Comparison of ENCODE assay signal across 10 cellular contexts in genomic region chr17:869567-870530, GRCh38.
DNase-seq lines count a peak whose midpoint lies in the region; ATAC-seq and TF ChIP-seq lines count a peak whose summit lies in the region.
"Had no signal": no experiment of that assay in that cellular context is flagged by ENCODE, and none has a peak within 500 bp of the region (broad histone marks: within the 10 kb centered on the region; RNA-seq: fewer than 3 reads in every experiment).

No MANE protein-coding gene starts in this region.

- no peak overlapping the region for H3K4me2 ChIP-seq in parathyroid adenoma (ENCODE audit: low read length)

- TF ChIP-seq POLR2A in Peyer's patch (IDR thresholded peaks at IDR 0.05): no peak

- TF ChIP-seq CTCF in Peyer's patch (IDR thresholded peaks at IDR 0.05): no peak
- TF ChIP-seq CTCF in fibroblast of pulmonary artery (IDR thresholded peaks at IDR 0.05; ENCODE audit: low read length, missing control alignments): no peak
- no peak for TF ChIP-seq CTCF in parathyroid adenoma (IDR thresholded peaks at IDR 0.05)

- H2AFZ ChIP-seq in parathyroid adenoma: no peak overlapping the region

- H3K4me1 ChIP-seq in Peyer's patch (no peaks in the 10 kb centered on the region), parathyroid adenoma (peaks cover 4% of the 10 kb centered on the region)
- H3K4me1 ChIP-seq in effector memory CD4-positive, alpha-beta T cell (ENCODE audit: control insufficient read depth, insufficient read depth, low read length, poor library complexity, severe bottlenecking): no peaks in the 10 kb centered on the region

- H3K4me3 ChIP-seq in Peyer's patch (no peak overlapping the region), fibroblast of pulmonary artery (replicated peaks; ENCODE audit: low read depth, low read length) (no peak overlapping the region), parathyroid adenoma (ENCODE audit: low read depth, low read length) (no peak overlapping the region)
- no peak overlapping the region for H3K4me3 ChIP-seq in effector memory CD4-positive, alpha-beta T cell (ENCODE audit: insufficient read depth, low read depth, low read length, poor library complexity, severe bottlenecking)

- no peaks in the 10 kb centered on the region for H3K36me3 ChIP-seq in Peyer's patch
- no peaks in the 10 kb centered on the region for H3K36me3 ChIP-seq in parathyroid adenoma (ENCODE audit: control insufficient read depth, insufficient read depth, low read length)
- no peaks in the 10 kb centered on the region for H3K36me3 ChIP-seq in effector memory CD4-positive, alpha-beta T cell (ENCODE audit: control insufficient read depth, insufficient read depth, low read length)

- H3K9ac ChIP-seq in parathyroid adenoma: no peak overlapping the region

- no peaks in the 10 kb centered on the region for H3K27me3 ChIP-seq in Peyer's patch
- no peaks in the 10 kb centered on the region for H3K27me3 ChIP-seq in parathyroid adenoma (ENCODE audit: control insufficient read depth, insufficient read depth, low read length)
- H3K27me3 ChIP-seq in effector memory CD4-positive, alpha-beta T cell (replicated peaks; ENCODE audit: control insufficient read depth, insufficient read depth, low read length, poor library complexity, severe bottlenecking): no peaks in the 10 kb centered on the region

- H3K27ac ChIP-seq in Peyer's patch (peak overlapping the region; percentile 12 to 86 (median 67)), parathyroid adenoma (peak overlapping the region; percentile 15)
- no peak overlapping the region for H3K27ac ChIP-seq in effector memory CD4-positive, alpha-beta T cell (ENCODE audit: insufficient read depth, low read length, poor library complexity, severe bottlenecking)
- H3K27ac ChIP-seq: C4-2B, VCaP had no signal

- no peaks in the 10 kb centered on the region for H3K9me3 ChIP-seq in Peyer's patch
- no peaks in the 10 kb centered on the region for H3K9me3 ChIP-seq in parathyroid adenoma (ENCODE audit: control insufficient read depth, low read length)
- no peaks in the 10 kb centered on the region for H3K9me3 ChIP-seq in effector memory CD4-positive, alpha-beta T cell (ENCODE audit: control insufficient read depth, low read length)

- no peak for ATAC-seq in HG02981 (IDR thresholded peaks at IDR 0.05; ENCODE audit: unreplicated experiment)
- no peak for ATAC-seq in GM21723 (IDR thresholded peaks at IDR 0.05; ENCODE audit: unreplicated experiment)

- H3K79me2 ChIP-seq in parathyroid adenoma: no peaks in the 10 kb centered on the region

- DNase-seq in AG08395 (ENCODE audit: low spot score) (peak; percentile 66), Peyer's patch (no peak), fibroblast of pulmonary artery (ENCODE audit: low read depth) (peak; percentile 35)
- no peak for DNase-seq in effector memory CD4-positive, alpha-beta T cell
- no peak for DNase-seq in stimulated activated CD4-positive, alpha-beta T cell treated with anti-CD3 and anti-CD28 coated beads, Interleukin-12 subunit alpha, Interleukin-12 subunit beta, amount 100 ng/mL, for 4 hours

Comparison
In these comparisons a context has a peak if more than half of its experiments do, and no peak if none do; other contexts are left out.
1. DNase-seq: peak in AG08395 (single experiment) and fibroblast of pulmonary artery (single experiment); none in Peyer's patch (0 of 3), effector memory CD4-positive, alpha-beta T cell (0 of 3) and stimulated activated CD4-positive, alpha-beta T cell treated with anti-CD3 and anti-CD28 coated beads, Interleukin-12 subunit alpha, Interleukin-12 subunit beta, amount 100 ng/mL, for 4 hours (single experiment).